Comparison of ENCODE assay signal across 13 cellular contexts in the genomic region with DNA sequence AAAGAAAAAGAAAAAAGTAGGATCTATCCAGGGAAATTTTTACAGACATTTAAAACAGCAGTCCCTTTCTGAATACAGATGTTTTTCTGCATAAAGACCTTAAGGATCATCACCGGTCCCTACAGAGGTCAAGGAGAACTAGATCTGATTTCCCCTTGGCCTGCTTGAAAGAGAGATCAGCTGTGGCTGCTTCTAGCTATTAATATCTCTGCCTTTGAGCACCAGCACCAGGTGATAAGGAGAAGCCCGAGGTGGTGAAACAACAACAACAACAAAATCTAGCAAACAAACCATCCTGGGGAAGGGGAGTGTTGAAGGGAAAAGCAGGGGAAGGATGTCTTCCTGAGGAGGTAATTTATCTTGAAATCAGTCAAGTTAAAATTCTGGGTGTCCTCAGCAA. TPM values are rescaled to one million over a fixed set of nuclear protein-coding genes. Genes with fewer than 3 reads are reported as not detected.
DNase-seq lines count a peak whose midpoint lies in the region; ATAC-seq and TF ChIP-seq lines count a peak whose summit lies in the region.
"Had no signal": no experiment of that assay in that cellular context is flagged by ENCODE, and none has a peak within 500 bp of the region (broad histone marks: within the 10 kb centered on the region; RNA-seq: fewer than 3 reads in every experiment).

No MANE protein-coding gene starts in this region.

- no peak for TF ChIP-seq CTCF in gastrocnemius medialis (IDR thresholded peaks at IDR 0.05 in 4 of 5, conservative IDR thresholded peaks at IDR 0.05 in 1 of 5)
- no peak for TF ChIP-seq CTCF in left lung (IDR thresholded peaks at IDR 0.05)

- H3K27ac ChIP-seq in gastrocnemius medialis (peak overlapping the region; percentile 69 to 79 (median 74)), left lung (no peak overlapping the region)
- no peak overlapping the region for H3K27ac ChIP-seq in effector memory CD4-positive, alpha-beta T cell (ENCODE audit: insufficient read depth, low read length, poor library complexity, severe bottlenecking)

- H3K36me3 ChIP-seq in gastrocnemius medialis (no peaks in the 10 kb centered on the region), left lung (peaks cover 0 to 4% of the 10 kb centered on the region in 2 donors)
- H3K36me3 ChIP-seq in effector memory CD4-positive, alpha-beta T cell (ENCODE audit: control insufficient read depth, insufficient read depth, low read length): no peaks in the 10 kb centered on the region

- intact Hi-C loops in gastrocnemius medialis (cut with DNase I; ENCODE audit: low total_unique reads) (loop anchor here (5.0 kb wide), 1 partner anchor 37 kb away; no protein-coding TSS in a partner anchor), left lung (cut with DNase I) (no loop called here)

- no peak overlapping the region for H3K4me3 ChIP-seq in gastrocnemius medialis
- no peak overlapping the region for H3K4me3 ChIP-seq in effector memory CD4-positive, alpha-beta T cell (ENCODE audit: insufficient read depth, low read depth, low read length, poor library complexity, severe bottlenecking)
- H3K4me3 ChIP-seq in left lung: no peak overlapping the region

- ATAC-seq in GM19035 (IDR thresholded peaks at IDR 0.05; ENCODE audit: unreplicated experiment): peak; percentile 42
- ATAC-seq in GM21737 (IDR thresholded peaks at IDR 0.05; ENCODE audit: unreplicated experiment): peak; percentile 28
- ATAC-seq in HG03342 (IDR thresholded peaks at IDR 0.05; ENCODE audit: unreplicated experiment): peak; percentile 31
- ATAC-seq in gastrocnemius medialis: peak; percentile 95 to 96
- ATAC-seq in left lung: no peak
- ATAC-seq: activated CD8-positive, alpha-beta memory T cell treated with anti-CD3 and anti-CD28 coated beads, Interleukin-2, amount 10 ng/mL, durations not matched to agents 7 days and 5 days had no signal

- H3K27me3 ChIP-seq in gastrocnemius medialis (no peaks in the 10 kb centered on the region), left lung (no peaks in the 10 kb centered on the region)
- no peaks in the 10 kb centered on the region for H3K27me3 ChIP-seq in effector memory CD4-positive, alpha-beta T cell (replicated peaks; ENCODE audit: control insufficient read depth, insufficient read depth, low read length, poor library complexity, severe bottlenecking)

- DNase-seq in gastrocnemius medialis (peak; percentile 46 to 52), hepatic stellate cell (ENCODE audit: low spot score) (no peak), left lung (no peak)
- no peak for DNase-seq in effector memory CD4-positive, alpha-beta T cell
- DNase-seq in activated CD4-positive, alpha-beta T cell treated with anti-CD3 and anti-CD28 coated beads, Interleukin-2, amount 50 U/mL, for 4 hours: no peak
- DNase-seq: activated CD8-positive, alpha-beta memory T cell treated with anti-CD3 and anti-CD28 coated beads, Interleukin-2, amount 10 ng/mL, durations not matched to agents 7 days and 5 days; naive B cell; NCI-H2029 treated with DMSO at 0.1 percent for 48 hours; stimulated activated CD4-positive, alpha-beta T cell treated with anti-CD3 and anti-CD28 coated beads, Interleukin-12 subunit alpha, Interleukin-12 subunit beta, amount 100 ng/mL, for 4 hours; T1000 had no signal

- peaks cover 48 to 55% of the 10 kb centered on the region in 2 donors for H3K4me1 ChIP-seq in gastrocnemius medialis
- H3K4me1 ChIP-seq in effector memory CD4-positive, alpha-beta T cell (ENCODE audit: control insufficient read depth, insufficient read depth, low read length, poor library complexity, severe bottlenecking): no peaks in the 10 kb centered on the region
- peaks cover 8 to 49% of the 10 kb centered on the region in 2 donors for H3K4me1 ChIP-seq in left lung

- TF ChIP-seq POLR2A in gastrocnemius medialis (IDR thresholded peaks at IDR 0.05): no peak

- in situ Hi-C loops in gastrocnemius medialis (cut with MboI; ENCODE audit: low sequenced_read_pairs in 4 of 4): no loop called here

- H3K9me3 ChIP-seq in gastrocnemius medialis (no peaks in the 10 kb centered on the region), left lung (no peaks in the 10 kb centered on the region)
- no peaks in the 10 kb centered on the region for H3K9me3 ChIP-seq in effector memory CD4-positive, alpha-beta T cell (ENCODE audit: control insufficient read depth, low read length)

RNA-seq across cellular contexts. Expression of a gene that starts 42.1 kb away (rescaled TPM):
- total RNA-seq in gastrocnemius medialis (1 to 10 TPM; 2.0 to 5.8 (median 3.0) TPM), left lung (1 to 10 TPM; 3.2 to 5.6 TPM)
- total RNA-seq: activated CD8-positive, alpha-beta memory T cell treated with anti-CD3 and anti-CD28 coated beads, Interleukin-2, amount 10 ng/mL, durations not matched to agents 7 days and 5 days had no signal

Comparison
In these comparisons a context has a peak if more than half of its experiments do, and no peak if none do; other contexts are left out.
1. DNase-seq: peak in gastrocnemius medialis (2 of 2); none in effector memory CD4-positive, alpha-beta T cell (0 of 3), hepatic stellate cell (single experiment), activated CD4-positive, alpha-beta T cell treated with anti-CD3 and anti-CD28 coated beads, Interleukin-2, amount 50 U/mL, for 4 hours (0 of 2) and left lung (0 of 2).
2. H3K27ac ChIP-seq: peak in gastrocnemius medialis (4 of 4); none in effector memory CD4-positive, alpha-beta T cell (single experiment) and left lung (0 of 2).